In genomic region chr17:67216544-67217320, GRCh38 we compare ENCODE assay signal across 1 cellular context.
A peak's percentile ranks its signal among the peaks of the same experiment; 100 is the strongest.
TF ChIP-seq lines count a peak whose summit lies in the region.

No MANE protein-coding gene starts in this region.

TF ChIP-seq in HepG2, 621 proteins besides CTCF, POLR2A, EP300 and RAD21 (continued from another document):
- no peak for TF ChIP-seq ZNF770 (CRISPR knock-in tag; IDR thresholded peaks at IDR 0.05)
- no peak for TF ChIP-seq ZNF615 (CRISPR knock-in tag; IDR thresholded peaks at IDR 0.05; ENCODE audit: borderline replicate concordance)
- no peak for TF ChIP-seq TFDP2 (CRISPR knock-in tag; IDR thresholded peaks at IDR 0.05)
- TF ChIP-seq MNT (IDR thresholded peaks at IDR 0.05), result peak; percentile 98
- TF ChIP-seq ZNF572 (CRISPR knock-in tag; IDR thresholded peaks at IDR 0.05), result no peak
- TF ChIP-seq ZNF556 (CRISPR knock-in tag; IDR thresholded peaks at IDR 0.05; ENCODE audit: borderline replicate concordance), result no peak
- no peak for TF ChIP-seq ZNF326 (CRISPR knock-in tag; IDR thresholded peaks at IDR 0.05; ENCODE audit: borderline replicate concordance)
- TF ChIP-seq TBX2 (CRISPR knock-in tag; IDR thresholded peaks at IDR 0.05; ENCODE audit: borderline replicate concordance), result no peak
TF ChIP-seq in HepG2: peak in this region for 3.
